In the genomic region with DNA sequence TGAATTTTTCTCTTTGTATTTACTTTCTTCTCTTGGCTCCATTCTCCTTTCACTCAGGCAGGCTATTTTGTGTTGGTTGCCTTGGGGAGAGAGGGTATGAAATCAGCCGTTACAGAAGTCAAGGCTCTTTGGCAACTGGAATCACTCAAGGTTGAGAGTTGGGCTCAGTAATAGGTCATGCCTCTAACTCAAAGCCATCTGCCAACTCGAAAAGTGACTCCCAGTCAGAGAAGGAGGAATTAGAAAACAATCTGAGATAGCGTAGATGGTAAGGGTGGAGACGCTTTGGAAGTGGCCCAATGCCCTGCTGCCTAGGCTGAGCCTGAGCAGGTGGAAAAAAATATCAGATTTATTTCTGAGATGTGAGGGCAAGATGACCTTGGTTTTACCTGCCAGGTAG, we compare ENCODE assay signal across 9 cellular contexts.
"Had no signal": no experiment of that assay in that cellular context is flagged by ENCODE, and none has a peak within 500 bp of the region (broad histone marks: within the 10 kb centered on the region; RNA-seq: fewer than 3 reads in every experiment).

No MANE protein-coding gene starts in this region.

- H3K9me3 ChIP-seq: HAP-1 had no signal

- H3K4me1 ChIP-seq: HAP-1 had no signal

- H3K4me2 ChIP-seq: GM23338 had no signal

- H2AFZ ChIP-seq: GM23248, GM23338 had no signal

- ATAC-seq: GM23338, HCT116 had no signal

- H3K27ac ChIP-seq: GM23248 had no signal

- H3K36me3 ChIP-seq: HAP-1 had no signal

- H3K9ac ChIP-seq: GM23248 had no signal

- H3K4me3 ChIP-seq: GM23248, GM23338, HAP-1 had no signal

- DNase-seq: GM23248, GOT3, H7, H9, HCEC 1CT, HFFc6 had no signal
